In the genomic region with DNA sequence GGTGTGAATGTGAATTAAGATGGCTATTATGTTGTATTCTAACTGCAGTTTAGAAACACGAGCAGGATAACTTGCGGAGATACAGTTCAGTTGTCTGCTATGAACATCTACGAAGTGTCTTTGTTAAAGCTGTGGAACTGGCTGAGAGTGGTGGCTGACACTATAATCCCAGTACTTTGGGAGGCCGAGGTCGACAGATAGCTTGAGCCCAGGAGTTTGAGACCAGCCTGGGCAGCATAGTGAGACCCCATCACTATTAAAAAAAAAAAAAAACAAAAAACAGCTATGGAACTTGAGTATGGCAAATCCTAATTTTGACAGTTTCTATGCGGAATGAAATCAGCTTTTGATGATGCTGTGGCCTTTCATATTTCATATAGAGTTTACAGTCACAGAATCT, we compare ENCODE assay signal across 8 cellular contexts. TPM values are rescaled to one million over a fixed set of nuclear protein-coding genes. Genes with fewer than 3 reads are reported as not detected.
DNase-seq lines count a peak whose midpoint lies in the region; ATAC-seq lines count a peak whose summit lies in the region.

No MANE protein-coding gene starts in this region.

- H3K27me3 ChIP-seq in BLaER1 treated with 17β-estradiol and CSF1 and Interleukin-3, amounts not matched to agents 10 nM and 100 nM: no peaks in the 10 kb centered on the region
- H3K27me3 ChIP-seq in Karpas-422 (ENCODE audit: low read length): no peaks in the 10 kb centered on the region

- no peaks in the 10 kb centered on the region for H3K9me3 Mint-ChIP-seq in central memory CD8-positive, alpha-beta T cell
- no peaks in the 10 kb centered on the region for H3K9me3 Mint-ChIP-seq in natural killer cell treated with Interleukin-12 subunit alpha and Interleukin-12 subunit beta and Interleukin-15 and Interleukin-18, amount 100 ng/mL, for 72 hours

- H2AFZ ChIP-seq in Karpas-422 (ENCODE audit: low read length): no peak overlapping the region

- H3K27ac Mint-ChIP-seq in central memory CD8-positive, alpha-beta T cell (ENCODE audit: low read depth): peak overlapping the region; percentile 95
- peak overlapping the region; percentile 98 to 99 for H3K27ac Mint-ChIP-seq in natural killer cell treated with Interleukin-12 subunit alpha and Interleukin-12 subunit beta and Interleukin-15 and Interleukin-18, amount 100 ng/mL, for 72 hours

- no peaks in the 10 kb centered on the region; the same call in 1 of the 2 replicates for H3K9me2 ChIP-seq in Karpas-422 (replicated peaks; ENCODE audit: insufficient read depth, low read length)

- peak overlapping the region; percentile 91 for H3K4me3 Mint-ChIP-seq in central memory CD8-positive, alpha-beta T cell
- peak overlapping the region; percentile 93 for H3K4me3 Mint-ChIP-seq in natural killer cell treated with Interleukin-12 subunit alpha and Interleukin-12 subunit beta and Interleukin-15 and Interleukin-18, amount 100 ng/mL, for 72 hours

- H3K79me2 ChIP-seq in Karpas-422 (ENCODE audit: low read length): peaks cover 88% of the 10 kb centered on the region

- H3K27ac ChIP-seq in BLaER1 treated with 17β-estradiol and CSF1 and Interleukin-3, amounts not matched to agents 10 nM and 100 nM: peak overlapping the region in 5 of 11 experiments; percentile 12 to 96 (median 94); a peak in 8 of 22 replicates
- no peak overlapping the region for H3K27ac ChIP-seq in Karpas-422 (ENCODE audit: low read length)

- no peak for DNase-seq in Karpas-422
- no peak for DNase-seq in central memory CD8-positive, alpha-beta T cell (ENCODE audit: low spot score in 2 of 2)
- no peak for DNase-seq in natural killer cell treated with Interleukin-12 subunit alpha and Interleukin-12 subunit beta and Interleukin-15 and Interleukin-18, amount 100 ng/mL, for 72 hours (ENCODE audit: low spot score)
- no peak for DNase-seq in anterior cingulate cortex (lab: John Stamatoyannopoulos, UW)
- no peak for DNase-seq in DMS153 (lab: John Stamatoyannopoulos, UW)
- DNase-seq in OCI-M2 (lab: John Stamatoyannopoulos, UW; ENCODE audit: unreplicated experiment): no peak

- peak overlapping the region; percentile 79 to 97 (median 91) for H3K4me2 ChIP-seq in BLaER1 treated with 17β-estradiol and CSF1 and Interleukin-3, amounts not matched to agents 10 nM and 100 nM
- peak overlapping the region; percentile 77 for H3K4me2 ChIP-seq in Karpas-422 (ENCODE audit: low read depth, low read length, poor library complexity, severe bottlenecking)

- H4K20me1 ChIP-seq in BLaER1 treated with 17β-estradiol and CSF1 and Interleukin-3, amounts not matched to agents 10 nM and 100 nM: peaks cover 21 to 60% (median 49%) of the 10 kb centered on the region in 11 experiments; a peak in 21 of 22 replicates
- H4K20me1 ChIP-seq in Karpas-422 (ENCODE audit: insufficient read depth, low read depth, low read length): peaks cover 12% of the 10 kb centered on the region

- H3K36me3 ChIP-seq in BLaER1 treated with 17β-estradiol and CSF1 and Interleukin-3, amounts not matched to agents 10 nM and 100 nM: peaks cover 48 to 68% (median 57%) of the 10 kb centered on the region in 11 experiments
- H3K36me3 ChIP-seq in Karpas-422 (ENCODE audit: insufficient read depth, low read length): peaks cover 33% of the 10 kb centered on the region

- H3K4me1 ChIP-seq in BLaER1 treated with 17β-estradiol and CSF1 and Interleukin-3, amounts not matched to agents 10 nM and 100 nM: peaks cover 24 to 56% (median 45%) of the 10 kb centered on the region in 10 experiments
- peaks cover 29% of the 10 kb centered on the region for H3K4me1 ChIP-seq in Karpas-422 (ENCODE audit: low read length)

- peak overlapping the region in 10 of 11 experiments; percentile 80 to 98 (median 90); a peak in 18 of 22 replicates for H3K9ac ChIP-seq in BLaER1 treated with 17β-estradiol and CSF1 and Interleukin-3, amounts not matched to agents 10 nM and 100 nM
- H3K9ac ChIP-seq in Karpas-422 (ENCODE audit: low read length): peak overlapping the region; percentile 92

- peak overlapping the region; percentile 72 to 97 (median 90); a peak in 19 of 20 replicates for H3K4me3 ChIP-seq in BLaER1 treated with 17β-estradiol and CSF1 and Interleukin-3, amounts not matched to agents 10 nM and 100 nM
- H3K4me3 ChIP-seq in Karpas-422 (ENCODE audit: low read length): peak overlapping the region; percentile 82

- peaks cover 46% of the 10 kb centered on the region for H3K4me1 Mint-ChIP-seq in central memory CD8-positive, alpha-beta T cell
- peaks cover 48 to 52% of the 10 kb centered on the region in 2 donors for H3K4me1 Mint-ChIP-seq in natural killer cell treated with Interleukin-12 subunit alpha and Interleukin-12 subunit beta and Interleukin-15 and Interleukin-18, amount 100 ng/mL, for 72 hours (ENCODE audit: low read depth in 2 of 2)

- no peak for ATAC-seq in central memory CD8-positive, alpha-beta T cell (replicated peaks; ENCODE audit: extremely low read depth, poor library complexity, severe bottlenecking)
- no peak for ATAC-seq in natural killer cell treated with Interleukin-12 subunit alpha and Interleukin-12 subunit beta and Interleukin-15 and Interleukin-18, amount 100 ng/mL, for 72 hours
- no peak for ATAC-seq in GM19351 (IDR thresholded peaks at IDR 0.05; ENCODE audit: unreplicated experiment)

- H3K36me3 Mint-ChIP-seq in central memory CD8-positive, alpha-beta T cell (ENCODE audit: insufficient read depth): peaks cover 32% of the 10 kb centered on the region
- H3K36me3 Mint-ChIP-seq in natural killer cell treated with Interleukin-12 subunit alpha and Interleukin-12 subunit beta and Interleukin-15 and Interleukin-18, amount 100 ng/mL, for 72 hours: peaks cover 46% of the 10 kb centered on the region

- no peaks in the 10 kb centered on the region for H3K9me3 ChIP-seq in BLaER1 treated with 17β-estradiol and CSF1 and Interleukin-3, amounts not matched to agents 10 nM and 100 nM (replicated peaks in 1 of 11)
- no peaks in the 10 kb centered on the region for H3K9me3 ChIP-seq in Karpas-422 (ENCODE audit: low read length)

- H3K27me3 Mint-ChIP-seq in central memory CD8-positive, alpha-beta T cell: no peaks in the 10 kb centered on the region
- no peaks in the 10 kb centered on the region for H3K27me3 Mint-ChIP-seq in natural killer cell treated with Interleukin-12 subunit alpha and Interleukin-12 subunit beta and Interleukin-15 and Interleukin-18, amount 100 ng/mL, for 72 hours

RNA-seq across cellular contexts. Expression of gene EAF1, which starts 1.7 kb away (rescaled TPM):
- total RNA-seq in Karpas-422 (2014; rRNA removed; shearing (Covaris generic); ENCODE audit: low replicate concordance): 19.8 and 29.2 TPM in 2 replicates
- 10 to 100 TPM; 41.8 to 74.3 TPM for total RNA-seq in natural killer cell treated with Interleukin-12 subunit alpha and Interleukin-12 subunit beta and Interleukin-15 and Interleukin-18, amount 100 ng/mL, for 72 hours

RNA-seq across cellular contexts. Expression of gene METTL6, which starts 1.7 kb away (rescaled TPM):
- 20.9 and 23.2 TPM in 2 replicates for total RNA-seq in Karpas-422 (2014; rRNA removed; shearing (Covaris generic); ENCODE audit: low replicate concordance)
- 10 to 100 TPM; 17.6 to 22.8 TPM for total RNA-seq in natural killer cell treated with Interleukin-12 subunit alpha and Interleukin-12 subunit beta and Interleukin-15 and Interleukin-18, amount 100 ng/mL, for 72 hours
